ENCODE assay signal across 1 cellular context in genomic region chr12:117857632-117858274, GRCh38.
A peak's percentile ranks its signal among the peaks of the same experiment; 100 is the strongest.
TF ChIP-seq lines count a peak whose summit lies in the region.

No MANE protein-coding gene starts in this region.

TF ChIP-seq in K562, 482 proteins besides CTCF, POLR2A, EP300 and RAD21 (continued from another document):
- TF ChIP-seq RCOR1 (IDR thresholded peaks at IDR 0.05; ENCODE audit: borderline replicate concordance in 1 of 2, low read depth in 2 of 2, low read length in 2 of 2) (peak in 1 of 2 experiments; percentile 48; a peak in 1 of 4 replicates), SRSF9 (IDR thresholded peaks at IDR 0.05; ENCODE audit: borderline replicate concordance, low read depth, low read length) (no peak), TRIM24 (IDR thresholded peaks at IDR 0.05) (no peak), ZNF707 (CRISPR knock-in tag; conservative IDR thresholded peaks at IDR 0.05) (no peak), EGR1 (conservative IDR thresholded peaks at IDR 0.05) (peak; percentile 65; the same call in 1 of the 2 replicates), ZBTB12 (CRISPR knock-in tag; IDR thresholded peaks at IDR 0.05) (no peak), ATF3 (IDR thresholded peaks at IDR 0.05) (no peak), ATF3 (CRISPR knock-in tag; conservative IDR thresholded peaks at IDR 0.05) (no peak), SFPQ (IDR thresholded peaks at IDR 0.05; ENCODE audit: low read depth, low read length) (no peak), RBM39 (optimal IDR thresholded peaks at IDR 0.05; ENCODE audit: low read depth, low read length) (no peak), FUS (optimal IDR thresholded peaks at IDR 0.05; ENCODE audit: low read depth, low read length) (no peak), HSF4 (CRISPR knock-in tag; IDR thresholded peaks at IDR 0.05; ENCODE audit: borderline replicate concordance) (no peak), SMC3 (conservative IDR thresholded peaks at IDR 0.05; ENCODE audit: insufficient read depth, low read depth, low read length) (0 out of 2 replicates have a peak, but pooled peaks have one; percentile 14), ZFP36 (IDR thresholded peaks at IDR 0.05; ENCODE audit: low read depth, low read length, partially characterized antibody) (peak; percentile 77), CBX3 (IDR thresholded peaks at IDR 0.05; ENCODE audit: borderline replicate concordance in 1 of 2, low read length in 2 of 2) (peak in 1 of 2 experiments; percentile 36; a peak in 1 of 3 replicates), ZNF133 (CRISPR knock-in tag; IDR thresholded peaks at IDR 0.05) (no peak), RBM25 (IDR thresholded peaks at IDR 0.05; ENCODE audit: low read depth, low read length, severe bottlenecking) (peak; percentile 79)
- TF ChIP-seq, protein P1, sequence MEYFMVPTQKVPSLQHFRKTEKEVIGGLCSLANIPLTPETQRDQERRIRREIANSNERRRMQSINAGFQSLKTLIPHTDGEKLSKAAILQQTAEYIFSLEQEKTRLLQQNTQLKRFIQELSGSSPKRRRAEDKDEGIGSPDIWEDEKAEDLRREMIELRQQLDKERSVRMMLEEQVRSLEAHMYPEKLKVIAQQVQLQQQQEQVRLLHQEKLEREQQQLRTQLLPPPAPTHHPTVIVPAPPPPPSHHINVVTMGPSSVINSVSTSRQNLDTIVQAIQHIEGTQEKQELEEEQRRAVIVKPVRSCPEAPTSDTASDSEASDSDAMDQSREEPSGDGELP (CRISPR knock-in tag; IDR thresholded peaks at IDR 0.05; ENCODE audit: borderline replicate concordance), result 0 out of 2 replicates have a peak, but pooled peaks have one; percentile 13
- TF ChIP-seq, protein P2, sequence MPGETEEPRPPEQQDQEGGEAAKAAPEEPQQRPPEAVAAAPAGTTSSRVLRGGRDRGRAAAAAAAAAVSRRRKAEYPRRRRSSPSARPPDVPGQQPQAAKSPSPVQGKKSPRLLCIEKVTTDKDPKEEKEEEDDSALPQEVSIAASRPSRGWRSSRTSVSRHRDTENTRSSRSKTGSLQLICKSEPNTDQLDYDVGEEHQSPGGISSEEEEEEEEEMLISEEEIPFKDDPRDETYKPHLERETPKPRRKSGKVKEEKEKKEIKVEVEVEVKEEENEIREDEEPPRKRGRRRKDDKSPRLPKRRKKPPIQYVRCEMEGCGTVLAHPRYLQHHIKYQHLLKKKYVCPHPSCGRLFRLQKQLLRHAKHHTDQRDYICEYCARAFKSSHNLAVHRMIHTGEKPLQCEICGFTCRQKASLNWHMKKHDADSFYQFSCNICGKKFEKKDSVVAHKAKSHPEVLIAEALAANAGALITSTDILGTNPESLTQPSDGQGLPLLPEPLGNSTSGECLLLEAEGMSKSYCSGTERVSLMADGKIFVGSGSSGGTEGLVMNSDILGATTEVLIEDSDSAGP (CRISPR knock-in tag; IDR thresholded peaks at IDR 0.05), result no peak
- TF ChIP-seq, protein P3, sequence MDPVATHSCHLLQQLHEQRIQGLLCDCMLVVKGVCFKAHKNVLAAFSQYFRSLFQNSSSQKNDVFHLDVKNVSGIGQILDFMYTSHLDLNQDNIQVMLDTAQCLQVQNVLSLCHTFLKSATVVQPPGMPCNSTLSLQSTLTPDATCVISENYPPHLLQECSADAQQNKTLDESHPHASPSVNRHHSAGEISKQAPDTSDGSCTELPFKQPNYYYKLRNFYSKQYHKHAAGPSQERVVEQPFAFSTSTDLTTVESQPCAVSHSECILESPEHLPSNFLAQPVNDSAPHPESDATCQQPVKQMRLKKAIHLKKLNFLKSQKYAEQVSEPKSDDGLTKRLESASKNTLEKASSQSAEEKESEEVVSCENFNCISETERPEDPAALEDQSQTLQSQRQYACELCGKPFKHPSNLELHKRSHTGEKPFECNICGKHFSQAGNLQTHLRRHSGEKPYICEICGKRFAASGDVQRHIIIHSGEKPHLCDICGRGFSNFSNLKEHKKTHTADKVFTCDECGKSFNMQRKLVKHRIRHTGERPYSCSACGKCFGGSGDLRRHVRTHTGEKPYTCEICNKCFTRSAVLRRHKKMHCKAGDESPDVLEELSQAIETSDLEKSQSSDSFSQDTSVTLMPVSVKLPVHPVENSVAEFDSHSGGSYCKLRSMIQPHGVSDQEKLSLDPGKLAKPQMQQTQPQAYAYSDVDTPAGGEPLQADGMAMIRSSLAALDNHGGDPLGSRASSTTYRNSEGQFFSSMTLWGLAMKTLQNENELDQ (CRISPR knock-in tag; IDR thresholded peaks at IDR 0.05; ENCODE audit: borderline replicate concordance), result no peak
- TF ChIP-seq, protein P4, sequence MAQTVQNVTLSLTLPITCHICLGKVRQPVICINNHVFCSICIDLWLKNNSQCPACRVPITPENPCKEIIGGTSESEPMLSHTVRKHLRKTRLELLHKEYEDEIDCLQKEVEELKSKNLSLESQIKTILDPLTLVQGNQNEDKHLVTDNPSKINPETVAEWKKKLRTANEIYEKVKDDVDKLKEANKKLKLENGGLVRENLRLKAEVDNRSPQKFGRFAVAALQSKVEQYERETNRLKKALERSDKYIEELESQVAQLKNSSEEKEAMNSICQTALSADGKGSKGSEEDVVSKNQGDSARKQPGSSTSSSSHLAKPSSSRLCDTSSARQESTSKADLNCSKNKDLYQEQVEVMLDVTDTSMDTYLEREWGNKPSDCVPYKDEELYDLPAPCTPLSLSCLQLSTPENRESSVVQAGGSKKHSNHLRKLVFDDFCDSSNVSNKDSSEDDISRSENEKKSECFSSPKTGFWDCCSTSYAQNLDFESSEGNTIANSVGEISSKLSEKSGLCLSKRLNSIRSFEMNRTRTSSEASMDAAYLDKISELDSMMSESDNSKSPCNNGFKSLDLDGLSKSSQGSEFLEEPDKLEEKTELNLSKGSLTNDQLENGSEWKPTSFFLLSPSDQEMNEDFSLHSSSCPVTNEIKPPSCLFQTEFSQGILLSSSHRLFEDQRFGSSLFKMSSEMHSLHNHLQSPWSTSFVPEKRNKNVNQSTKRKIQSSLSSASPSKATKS (CRISPR knock-in tag; IDR thresholded peaks at IDR 0.05), result no peak
